ENCODE assay signal across 20 cellular contexts in the genomic region with DNA sequence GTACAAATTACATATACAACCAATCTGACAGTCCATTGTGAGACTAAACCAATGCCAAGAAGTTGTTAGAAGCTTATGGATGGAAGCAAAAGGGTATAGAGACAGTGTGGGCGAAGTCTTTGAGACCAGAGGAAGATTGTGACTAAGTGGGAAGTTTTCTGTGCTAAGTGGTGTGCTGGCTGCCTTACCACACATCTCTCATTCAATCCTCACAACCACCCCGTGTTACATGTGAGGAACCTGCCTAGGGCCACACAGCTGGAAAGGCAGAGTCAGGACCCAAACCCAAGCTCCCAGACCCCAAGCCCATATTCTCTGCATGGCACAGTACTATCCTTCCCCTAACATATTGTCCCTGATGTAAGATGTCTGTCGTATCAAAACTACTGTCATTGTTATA. TPM values are rescaled to one million over a fixed set of nuclear protein-coding genes. Genes with fewer than 3 reads are reported as not detected.
DNase-seq lines count a peak whose midpoint lies in the region; ATAC-seq and TF ChIP-seq lines count a peak whose summit lies in the region.
"Had no signal": no experiment of that assay in that cellular context is flagged by ENCODE, and none has a peak within 500 bp of the region (broad histone marks: within the 10 kb centered on the region; RNA-seq: fewer than 3 reads in every experiment).

No MANE protein-coding gene starts in this region.

- H3K4me1 Mint-ChIP-seq in activated CD4-positive, alpha-beta T cell treated with anti-CD3 and anti-CD28 coated beads for 36 hours = peaks cover 34% of the 10 kb centered on the region
- peaks cover 46% of the 10 kb centered on the region for H3K4me1 Mint-ChIP-seq in activated T-cell treated with anti-CD3 and anti-CD28 coated beads, Interleukin-2, amount 50 U/mL, for 72 hours (ENCODE audit: low read depth)
- H3K4me1 Mint-ChIP-seq in memory B cell = peaks cover 31% of the 10 kb centered on the region
- H3K4me1 Mint-ChIP-seq: GM23338 had no signal

- ATAC-seq in activated CD4-positive, alpha-beta T cell treated with anti-CD3 and anti-CD28 coated beads for 36 hours = peak; percentile 58
- peak; percentile 62 to 66 for ATAC-seq in activated T-cell treated with anti-CD3 and anti-CD28 coated beads, Interleukin-2, amount 50 U/mL, for 72 hours (replicated peaks in 1 of 2)
- ATAC-seq in memory B cell (ENCODE audit: low read depth) = no peak
- ATAC-seq: GM23338 had no signal

- TF ChIP-seq CTCF in GM12865 (IDR thresholded peaks at IDR 0.05; ENCODE audit: insufficient read depth, low read depth, low read length, missing control alignments) = no peak

- peak overlapping the region; percentile 17 for H3K27ac Mint-ChIP-seq in activated CD4-positive, alpha-beta T cell treated with anti-CD3 and anti-CD28 coated beads for 36 hours
- peak overlapping the region; percentile 79 for H3K27ac Mint-ChIP-seq in activated T-cell treated with anti-CD3 and anti-CD28 coated beads, Interleukin-2, amount 50 U/mL, for 72 hours
- H3K27ac Mint-ChIP-seq in memory B cell = peak overlapping the region; percentile 99
- H3K27ac Mint-ChIP-seq: GM23338, type B pancreatic cell had no signal

- CTCF ChIA-PET in activated CD4-positive, alpha-beta T cell treated with anti-CD3 and anti-CD28 coated beads for 36 hours (lab: Charles Lee) = interaction anchor here (1.6 kb wide), 1 partner anchor 44 kb away, joined by 5 read pairs; no protein-coding TSS in a partner anchor

- no peaks in the 10 kb centered on the region for H3K27me3 Mint-ChIP-seq in activated CD4-positive, alpha-beta T cell treated with anti-CD3 and anti-CD28 coated beads for 36 hours
- no peaks in the 10 kb centered on the region for H3K27me3 Mint-ChIP-seq in activated T-cell treated with anti-CD3 and anti-CD28 coated beads, Interleukin-2, amount 50 U/mL, for 72 hours (ENCODE audit: low read depth)
- H3K27me3 Mint-ChIP-seq in memory B cell = no peaks in the 10 kb centered on the region
- H3K27me3 Mint-ChIP-seq: type B pancreatic cell had no signal

- intact Hi-C loops in activated CD4-positive, alpha-beta T cell treated with anti-CD3 and anti-CD28 coated beads for 36 hours (cut with DNase I, micrococcal nuclease) = loop anchor here (2.0 kb wide), 2 partner anchors 33 to 41 kb away; no protein-coding TSS in a partner anchor

- peaks cover 5% of the 10 kb centered on the region for H3K9me3 Mint-ChIP-seq in activated CD4-positive, alpha-beta T cell treated with anti-CD3 and anti-CD28 coated beads for 36 hours (ENCODE audit: low read depth)
- H3K9me3 Mint-ChIP-seq in activated T-cell treated with anti-CD3 and anti-CD28 coated beads, Interleukin-2, amount 50 U/mL, for 72 hours = peaks cover 4 to 11% of the 10 kb centered on the region in 2 donors
- H3K9me3 Mint-ChIP-seq in memory B cell = peaks cover 3% of the 10 kb centered on the region
- H3K9me3 Mint-ChIP-seq: GM23338 had no signal

- peak; percentile 42 for DNase-seq in activated CD4-positive, alpha-beta T cell treated with anti-CD3 and anti-CD28 coated beads for 36 hours
- DNase-seq in activated CD4-positive, alpha-beta T cell treated with anti-CD3 and anti-CD28 coated beads for 48 hours = no peak
- DNase-seq in GM12865 (ENCODE audit: low read depth) = peak; percentile 21
- peak; percentile 43 to 51 for DNase-seq in activated T-cell treated with anti-CD3 and anti-CD28 coated beads, Interleukin-2, amount 50 U/mL, for 72 hours
- DNase-seq in memory B cell (ENCODE audit: low spot score in 2 of 2) = no peak
- DNase-seq in H4 (ENCODE audit: low spot score) = no peak
- no peak for DNase-seq in NCI-H128 (lab: John Stamatoyannopoulos, UW; ENCODE audit: unreplicated experiment)
- no peak for DNase-seq in G401 (ENCODE audit: low spot score)
- DNase-seq: amygdala; BE2C; NCI-H1417; NCI-H2107; NCI-H510A; NK-92 treated with Interleukin-12 subunit alpha and Interleukin-12 subunit beta, amount 100 ng/mL, for 24 hours; nucleus accumbens; Peyer's patch; stimulated activated CD4-positive, alpha-beta T cell treated with anti-CD3 and anti-CD28 coated beads, Interleukin-2, amount 100 ng/mL, for 24 hours had no signal

- peaks cover 2% of the 10 kb centered on the region for H3K36me3 Mint-ChIP-seq in activated CD4-positive, alpha-beta T cell treated with anti-CD3 and anti-CD28 coated beads for 36 hours (ENCODE audit: low read depth)
- H3K36me3 Mint-ChIP-seq in activated T-cell treated with anti-CD3 and anti-CD28 coated beads, Interleukin-2, amount 50 U/mL, for 72 hours (ENCODE audit: insufficient read depth in 2 of 2) = peaks cover 5 to 11% of the 10 kb centered on the region in 2 donors
- peaks cover 5% of the 10 kb centered on the region for H3K36me3 Mint-ChIP-seq in memory B cell
- H3K36me3 Mint-ChIP-seq: type B pancreatic cell had no signal

- no peak overlapping the region for H3K4me3 ChIP-seq in GM12865 (ENCODE audit: low read depth, low read length)
- H3K4me3 ChIP-seq: coronary artery, GM23338, Peyer's patch had no signal

- no peak overlapping the region for H3K4me3 Mint-ChIP-seq in activated CD4-positive, alpha-beta T cell treated with anti-CD3 and anti-CD28 coated beads for 36 hours
- H3K4me3 Mint-ChIP-seq in activated T-cell treated with anti-CD3 and anti-CD28 coated beads, Interleukin-2, amount 50 U/mL, for 72 hours = peak overlapping the region; percentile 45 to 65
- H3K4me3 Mint-ChIP-seq in memory B cell = no peak overlapping the region
- H3K4me3 Mint-ChIP-seq: GM23338, type B pancreatic cell had no signal

- POLR2A ChIA-PET in activated CD4-positive, alpha-beta T cell treated with anti-CD3 and anti-CD28 coated beads for 36 hours (lab: Charles Lee) = interaction anchor here (1.2 to 1.9 kb wide), 2 partner anchors 34 to 54 kb away, joined by 5 to 9 read pairs; a partner anchor contains a TSS

- in situ Hi-C loops in G401 (cut with HindIII; ENCODE audit: low sequenced_read_pairs) = no loop called here

RNA-seq across cellular contexts. Expression of a gene that starts 53.5 kb away (rescaled TPM):
- 1 to 10 TPM; 7.3 to 9.2 TPM for total RNA-seq in activated CD4-positive, alpha-beta T cell treated with anti-CD3 and anti-CD28 coated beads for 36 hours
- total RNA-seq in activated T-cell treated with anti-CD3 and anti-CD28 coated beads, Interleukin-2, amount 50 U/mL, for 72 hours = 10 to 100 TPM; 14.3 TPM
- total RNA-seq in H4 (2014; rRNA removed; shearing (Covaris generic)) = 17.1 and 19.6 TPM in 2 replicates
- not detected in 2 replicates for total RNA-seq in G401 (2014; rRNA removed; shearing (Covaris generic))

Comparison
In these comparisons a context has a peak if more than half of its experiments do, and no peak if none do; other contexts are left out.
1. DNase-seq: peak in activated CD4-positive, alpha-beta T cell treated with anti-CD3 and anti-CD28 coated beads for 36 hours (single experiment), GM12865 (single experiment) and activated T-cell treated with anti-CD3 and anti-CD28 coated beads, Interleukin-2, amount 50 U/mL, for 72 hours (2 of 2); none in activated CD4-positive, alpha-beta T cell treated with anti-CD3 and anti-CD28 coated beads for 48 hours (single experiment), memory B cell (0 of 2), H4 (single experiment), NCI-H128 (single experiment) and G401 (single experiment).
2. H3K27ac Mint-ChIP-seq: peak in every context shown above with its lines; median percentile 99 in memory B cell; 79 in activated T-cell treated with anti-CD3 and anti-CD28 coated beads, Interleukin-2, amount 50 U/mL, for 72 hours; 17 in activated CD4-positive, alpha-beta T cell treated with anti-CD3 and anti-CD28 coated beads for 36 hours.
3. H3K4me3 Mint-ChIP-seq: peak in activated T-cell treated with anti-CD3 and anti-CD28 coated beads, Interleukin-2, amount 50 U/mL, for 72 hours (2 of 2); none in activated CD4-positive, alpha-beta T cell treated with anti-CD3 and anti-CD28 coated beads for 36 hours (single experiment) and memory B cell (single experiment).